In the genomic region with DNA sequence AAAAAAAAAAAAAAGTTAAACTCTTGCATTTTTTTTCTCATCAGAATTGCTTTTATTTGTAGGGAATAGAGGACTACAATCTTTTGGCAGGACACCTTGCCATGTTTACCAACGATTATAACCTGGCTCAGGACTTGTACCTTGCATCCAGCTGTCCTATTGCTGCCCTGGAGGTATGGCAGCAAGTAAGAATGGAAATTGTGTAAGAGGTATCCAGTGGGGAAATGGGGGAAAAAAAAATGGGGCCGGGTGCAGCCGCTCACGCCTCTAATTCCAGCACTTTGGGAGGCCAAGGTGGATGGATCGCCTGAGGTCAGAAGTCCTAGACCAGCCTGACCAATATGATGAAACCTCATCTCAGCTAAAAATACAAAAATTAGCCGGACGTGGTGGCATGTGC, we compare ENCODE assay signal across 2 cellular contexts.
TF ChIP-seq lines count a peak whose summit lies in the region.

No MANE protein-coding gene starts in this region.

TF ChIP-seq in liver, 16 proteins besides CTCF, POLR2A, EP300 and RAD21:
- TF ChIP-seq NR2F2 (IDR thresholded peaks at IDR 0.05), result peak; percentile 64
- TF ChIP-seq FOXA1 (IDR thresholded peaks at IDR 0.05), result peak; percentile 46
- TF ChIP-seq, protein P1, sequence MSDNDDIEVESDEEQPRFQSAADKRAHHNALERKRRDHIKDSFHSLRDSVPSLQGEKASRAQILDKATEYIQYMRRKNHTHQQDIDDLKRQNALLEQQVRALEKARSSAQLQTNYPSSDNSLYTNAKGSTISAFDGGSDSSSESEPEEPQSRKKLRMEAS (IDR thresholded peaks at IDR 0.05), result peak; percentile 42
- TF ChIP-seq SP1 (IDR thresholded peaks at IDR 0.05), result peak; percentile 96
- TF ChIP-seq, protein P2, sequence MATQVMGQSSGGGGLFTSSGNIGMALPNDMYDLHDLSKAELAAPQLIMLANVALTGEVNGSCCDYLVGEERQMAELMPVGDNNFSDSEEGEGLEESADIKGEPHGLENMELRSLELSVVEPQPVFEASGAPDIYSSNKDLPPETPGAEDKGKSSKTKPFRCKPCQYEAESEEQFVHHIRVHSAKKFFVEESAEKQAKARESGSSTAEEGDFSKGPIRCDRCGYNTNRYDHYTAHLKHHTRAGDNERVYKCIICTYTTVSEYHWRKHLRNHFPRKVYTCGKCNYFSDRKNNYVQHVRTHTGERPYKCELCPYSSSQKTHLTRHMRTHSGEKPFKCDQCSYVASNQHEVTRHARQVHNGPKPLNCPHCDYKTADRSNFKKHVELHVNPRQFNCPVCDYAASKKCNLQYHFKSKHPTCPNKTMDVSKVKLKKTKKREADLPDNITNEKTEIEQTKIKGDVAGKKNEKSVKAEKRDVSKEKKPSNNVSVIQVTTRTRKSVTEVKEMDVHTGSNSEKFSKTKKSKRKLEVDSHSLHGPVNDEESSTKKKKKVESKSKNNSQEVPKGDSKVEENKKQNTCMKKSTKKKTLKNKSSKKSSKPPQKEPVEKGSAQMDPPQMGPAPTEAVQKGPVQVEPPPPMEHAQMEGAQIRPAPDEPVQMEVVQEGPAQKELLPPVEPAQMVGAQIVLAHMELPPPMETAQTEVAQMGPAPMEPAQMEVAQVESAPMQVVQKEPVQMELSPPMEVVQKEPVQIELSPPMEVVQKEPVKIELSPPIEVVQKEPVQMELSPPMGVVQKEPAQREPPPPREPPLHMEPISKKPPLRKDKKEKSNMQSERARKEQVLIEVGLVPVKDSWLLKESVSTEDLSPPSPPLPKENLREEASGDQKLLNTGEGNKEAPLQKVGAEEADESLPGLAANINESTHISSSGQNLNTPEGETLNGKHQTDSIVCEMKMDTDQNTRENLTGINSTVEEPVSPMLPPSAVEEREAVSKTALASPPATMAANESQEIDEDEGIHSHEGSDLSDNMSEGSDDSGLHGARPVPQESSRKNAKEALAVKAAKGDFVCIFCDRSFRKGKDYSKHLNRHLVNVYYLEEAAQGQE (IDR thresholded peaks at IDR 0.05), result no peak
- TF ChIP-seq RXRA (IDR thresholded peaks at IDR 0.05), result peak; percentile 87 to 93
- TF ChIP-seq, protein P3, sequence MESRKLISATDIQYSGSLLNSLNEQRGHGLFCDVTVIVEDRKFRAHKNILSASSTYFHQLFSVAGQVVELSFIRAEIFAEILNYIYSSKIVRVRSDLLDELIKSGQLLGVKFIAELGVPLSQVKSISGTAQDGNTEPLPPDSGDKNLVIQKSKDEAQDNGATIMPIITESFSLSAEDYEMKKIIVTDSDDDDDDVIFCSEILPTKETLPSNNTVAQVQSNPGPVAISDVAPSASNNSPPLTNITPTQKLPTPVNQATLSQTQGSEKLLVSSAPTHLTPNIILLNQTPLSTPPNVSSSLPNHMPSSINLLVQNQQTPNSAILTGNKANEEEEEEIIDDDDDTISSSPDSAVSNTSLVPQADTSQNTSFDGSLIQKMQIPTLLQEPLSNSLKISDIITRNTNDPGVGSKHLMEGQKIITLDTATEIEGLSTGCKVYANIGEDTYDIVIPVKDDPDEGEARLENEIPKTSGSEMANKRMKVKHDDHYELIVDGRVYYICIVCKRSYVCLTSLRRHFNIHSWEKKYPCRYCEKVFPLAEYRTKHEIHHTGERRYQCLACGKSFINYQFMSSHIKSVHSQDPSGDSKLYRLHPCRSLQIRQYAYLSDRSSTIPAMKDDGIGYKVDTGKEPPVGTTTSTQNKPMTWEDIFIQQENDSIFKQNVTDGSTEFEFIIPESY (IDR thresholded peaks at IDR 0.05), result peak; percentile 86
- TF ChIP-seq JUND (IDR thresholded peaks at IDR 0.05), result peak; percentile 71 to 80
- TF ChIP-seq EGR1 (IDR thresholded peaks at IDR 0.05; ENCODE audit: low read depth in 2 of 2), result peak in 1 of 2 donors; percentile 72
- peak; percentile 81 for TF ChIP-seq HNF4G (IDR thresholded peaks at IDR 0.05)
- TF ChIP-seq YY1 (IDR thresholded peaks at IDR 0.05), result peak; percentile 89
- TF ChIP-seq FOXA2 (IDR thresholded peaks at IDR 0.05), result peak; percentile 78
- no peak for TF ChIP-seq GABPA (IDR thresholded peaks at IDR 0.05 in 1 of 2, conservative IDR thresholded peaks at IDR 0.05 in 1 of 2)
- TF ChIP-seq, protein P4, sequence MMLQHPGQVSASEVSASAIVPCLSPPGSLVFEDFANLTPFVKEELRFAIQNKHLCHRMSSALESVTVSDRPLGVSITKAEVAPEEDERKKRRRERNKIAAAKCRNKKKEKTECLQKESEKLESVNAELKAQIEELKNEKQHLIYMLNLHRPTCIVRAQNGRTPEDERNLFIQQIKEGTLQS (IDR thresholded peaks at IDR 0.05), result peak; percentile 56
- peak; percentile 88 to 91 for TF ChIP-seq HNF4A (conservative IDR thresholded peaks at IDR 0.05)
- TF ChIP-seq TAF1 (conservative IDR thresholded peaks at IDR 0.05), result no peak

TF ChIP-seq in HepG2, 621 proteins besides CTCF, POLR2A, EP300 and RAD21:
- TF ChIP-seq SP5 (CRISPR knock-in tag; IDR thresholded peaks at IDR 0.05; ENCODE audit: borderline replicate concordance, low read depth), result no peak
